ENCODE assay signal across 14 cellular contexts in the genomic region with DNA sequence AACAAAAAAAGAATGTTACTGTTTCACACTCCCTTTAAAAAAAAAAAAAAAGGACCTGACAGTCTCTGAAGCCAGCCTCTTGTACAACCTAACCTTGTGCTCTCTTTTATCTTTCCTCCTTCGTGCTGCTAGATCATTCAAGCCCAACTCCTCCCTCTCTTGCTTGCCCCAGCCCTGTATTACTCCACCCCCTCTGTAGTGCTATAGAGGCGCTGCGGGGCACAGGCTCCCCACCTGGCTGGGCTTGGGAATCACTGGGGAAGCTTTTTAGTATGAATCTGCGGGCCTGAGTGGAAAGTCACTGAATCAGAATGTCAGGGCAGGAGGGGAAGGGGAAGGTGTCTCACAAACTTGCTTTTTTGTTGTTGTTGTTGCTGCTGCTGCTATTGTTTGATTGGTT.
A peak's percentile ranks its signal among the peaks of the same experiment; 100 is the strongest.
DNase-seq lines count a peak whose midpoint lies in the region; ATAC-seq and TF ChIP-seq lines count a peak whose summit lies in the region.
"Had no signal": no experiment of that assay in that cellular context is flagged by ENCODE, and none has a peak within 500 bp of the region (broad histone marks: within the 10 kb centered on the region; RNA-seq: fewer than 3 reads in every experiment).

No MANE protein-coding gene starts in this region.

- DNase-seq in DND-41 (no peak), WTC11 (ENCODE audit: low spot score) (peak; percentile 75), iPS-NIHi7 (ENCODE audit: extremely low spot score) (peak; percentile 81), GM03348 (ENCODE audit: low spot score) (no peak)
- no peak for DNase-seq in stimulated activated naive B cell treated with anti-CD40 and anti-IgM and Interleukin-4, amounts not matched to agents 10 μg/mL and 1 μg/mL and 100 μg/mL, for 72 hours
- no peak for DNase-seq in NK-92 treated with Interleukin-12 subunit alpha and Interleukin-12 subunit beta, amount 100 ng/mL, for 24 hours (lab: John Stamatoyannopoulos, UW)
- DNase-seq: HCEC 1CT, NCI-H187 treated with DMSO at 0.1 percent for 48 hours, stomach had no signal

- no peaks in the 10 kb centered on the region for H3K36me3 ChIP-seq in DND-41 (ENCODE audit: insufficient read depth, low read length)
- peaks cover 5% of the 10 kb centered on the region; the same call in 1 of the 2 replicates for H3K36me3 ChIP-seq in HUES64 (ENCODE audit: insufficient read depth, low read length)
- H3K36me3 ChIP-seq: ascending aorta, stomach had no signal

- H3K4me1 Mint-ChIP-seq in WTC11: peaks cover 46% of the 10 kb centered on the region
- no peaks in the 10 kb centered on the region for H3K4me1 Mint-ChIP-seq in stimulated activated naive B cell treated with anti-CD40 and anti-IgM and Interleukin-4, amounts not matched to agents 10 μg/mL and 1 μg/mL and 100 μg/mL, for 72 hours

- H3K4me1 ChIP-seq in DND-41 (ENCODE audit: insufficient read depth, low read length) (no peaks in the 10 kb centered on the region), HUES64 (ENCODE audit: insufficient read depth, low read length) (peaks cover 37% of the 10 kb centered on the region)
- H3K4me1 ChIP-seq: ascending aorta, parathyroid adenoma, stomach had no signal

- peaks cover 29% of the 10 kb centered on the region for H3K36me3 Mint-ChIP-seq in WTC11
- peaks cover 0 to 4% of the 10 kb centered on the region in 2 donors for H3K36me3 Mint-ChIP-seq in stimulated activated naive B cell treated with anti-CD40 and anti-IgM and Interleukin-4, amounts not matched to agents 10 μg/mL and 1 μg/mL and 100 μg/mL, for 72 hours

- H3K27me3 ChIP-seq in DND-41 (ENCODE audit: insufficient read depth, low read length, poor library complexity) (peaks cover 5% of the 10 kb centered on the region), HUES64 (ENCODE audit: insufficient read depth, low read length) (no peaks in the 10 kb centered on the region)
- H3K27me3 ChIP-seq: ascending aorta had no signal

- H3K9me3 Mint-ChIP-seq in WTC11: peaks cover 37% of the 10 kb centered on the region
- peaks cover 11 to 16% of the 10 kb centered on the region in 2 donors for H3K9me3 Mint-ChIP-seq in stimulated activated naive B cell treated with anti-CD40 and anti-IgM and Interleukin-4, amounts not matched to agents 10 μg/mL and 1 μg/mL and 100 μg/mL, for 72 hours

- H3K9ac ChIP-seq in DND-41 (ENCODE audit: low read depth, low read length): no peak overlapping the region
- peak overlapping the region; percentile 40; the same call in 1 of the 2 replicates for H3K9ac ChIP-seq in HUES64 (ENCODE audit: low read depth, low read length)
- H3K9ac ChIP-seq: parathyroid adenoma had no signal

- H3K79me2 ChIP-seq in DND-41 (ENCODE audit: insufficient read depth, low read length): no peaks in the 10 kb centered on the region
- H3K79me2 ChIP-seq: parathyroid adenoma had no signal

- H3K4me3 Mint-ChIP-seq in WTC11: peak overlapping the region; percentile 47; the same call in 1 of the 2 replicates
- no peak overlapping the region for H3K4me3 Mint-ChIP-seq in stimulated activated naive B cell treated with anti-CD40 and anti-IgM and Interleukin-4, amounts not matched to agents 10 μg/mL and 1 μg/mL and 100 μg/mL, for 72 hours

- H3K4me3 ChIP-seq in DND-41 (ENCODE audit: low read depth in 1 of 2, low read length in 2 of 2) (no peak overlapping the region), HUES64 (ENCODE audit: low read length) (no peak overlapping the region)
- H3K4me3 ChIP-seq: ascending aorta, SK-N-MC, stomach had no signal

- no peaks in the 10 kb centered on the region for H4K20me1 ChIP-seq in DND-41 (ENCODE audit: insufficient read depth, low read length)

- CTCF ChIA-PET in WTC11 (lab: Charles Lee): interaction anchor here (0.9 to 1.2 kb wide), 3 partner anchors 49 to 350 kb away, joined by 3 read pairs; no protein-coding TSS in a partner anchor

- H3K4me2 ChIP-seq in DND-41 (ENCODE audit: insufficient read depth, low read length): no peak overlapping the region

- H3K9me3 ChIP-seq in DND-41 (ENCODE audit: insufficient read depth, low read length, severe bottlenecking) (peaks cover 26% of the 10 kb centered on the region), HUES64 (ENCODE audit: insufficient read depth, low read depth, low read length) (peaks cover 22% of the 10 kb centered on the region)

- no peak overlapping the region for H2AFZ ChIP-seq in DND-41 (ENCODE audit: low read depth, low read length)
- H2AFZ ChIP-seq: parathyroid adenoma had no signal

- H3K27ac ChIP-seq in DND-41 (ENCODE audit: low read length) (no peak overlapping the region), HUES64 (ENCODE audit: low read depth, low read length) (peak overlapping the region; percentile 88)
- H3K27ac ChIP-seq: ascending aorta, parathyroid adenoma, SK-N-MC, stomach had no signal

- 5% methylated on average over 4 of the region's 4 CpGs for WGBS in HUES64

- no peak for TF ChIP-seq CTCF in DND-41 (IDR thresholded peaks at IDR 0.05; ENCODE audit: borderline replicate concordance, extremely low read depth, low read length, poor library complexity, severe bottlenecking)
- no peak for TF ChIP-seq CTCF in WTC11 (IDR thresholded peaks at IDR 0.05)

- POLR2A ChIA-PET in WTC11 (lab: Charles Lee): no interaction called here

- H3K27ac Mint-ChIP-seq in WTC11: peak overlapping the region; percentile 88
- no peak overlapping the region for H3K27ac Mint-ChIP-seq in stimulated activated naive B cell treated with anti-CD40 and anti-IgM and Interleukin-4, amounts not matched to agents 10 μg/mL and 1 μg/mL and 100 μg/mL, for 72 hours

- peak; percentile 58; the same call in 2 of the 3 replicates for ATAC-seq in DND-41 (ENCODE audit: insufficient read depth, low read depth)
- ATAC-seq in WTC11: peak; percentile 97
- ATAC-seq in stimulated activated naive B cell treated with anti-CD40 and anti-IgM and Interleukin-4, amounts not matched to agents 10 μg/mL and 1 μg/mL and 100 μg/mL, for 72 hours (replicated peaks): no peak
- ATAC-seq in HG02852 (IDR thresholded peaks at IDR 0.05; ENCODE audit: unreplicated experiment): no peak

- no peaks in the 10 kb centered on the region for H3K27me3 Mint-ChIP-seq in WTC11 (ENCODE audit: low read depth)
- H3K27me3 Mint-ChIP-seq in stimulated activated naive B cell treated with anti-CD40 and anti-IgM and Interleukin-4, amounts not matched to agents 10 μg/mL and 1 μg/mL and 100 μg/mL, for 72 hours: peaks cover 0 to 13% of the 10 kb centered on the region in 2 donors

TF ChIP-seq in WTC11, 78 proteins besides CTCF, POLR2A, EP300 and RAD21:
- no peak for TF ChIP-seq NR1H2 (CRISPR knock-in tag; IDR thresholded peaks at IDR 0.05)
- TF ChIP-seq ZNF423 (CRISPR knock-in tag; IDR thresholded peaks at IDR 0.05): peak; percentile 66; the same call in 1 of the 2 replicates
- TF ChIP-seq TEAD1 (CRISPR knock-in tag; IDR thresholded peaks at IDR 0.05): 0 out of 2 replicates have a peak, but pooled peaks have one; percentile 9
- TF ChIP-seq FOXK1 (CRISPR knock-in tag; IDR thresholded peaks at IDR 0.05): no peak
- no peak for TF ChIP-seq CBFB (CRISPR knock-in tag; IDR thresholded peaks at IDR 0.05; ENCODE audit: low read depth)
- TF ChIP-seq, protein P1, sequence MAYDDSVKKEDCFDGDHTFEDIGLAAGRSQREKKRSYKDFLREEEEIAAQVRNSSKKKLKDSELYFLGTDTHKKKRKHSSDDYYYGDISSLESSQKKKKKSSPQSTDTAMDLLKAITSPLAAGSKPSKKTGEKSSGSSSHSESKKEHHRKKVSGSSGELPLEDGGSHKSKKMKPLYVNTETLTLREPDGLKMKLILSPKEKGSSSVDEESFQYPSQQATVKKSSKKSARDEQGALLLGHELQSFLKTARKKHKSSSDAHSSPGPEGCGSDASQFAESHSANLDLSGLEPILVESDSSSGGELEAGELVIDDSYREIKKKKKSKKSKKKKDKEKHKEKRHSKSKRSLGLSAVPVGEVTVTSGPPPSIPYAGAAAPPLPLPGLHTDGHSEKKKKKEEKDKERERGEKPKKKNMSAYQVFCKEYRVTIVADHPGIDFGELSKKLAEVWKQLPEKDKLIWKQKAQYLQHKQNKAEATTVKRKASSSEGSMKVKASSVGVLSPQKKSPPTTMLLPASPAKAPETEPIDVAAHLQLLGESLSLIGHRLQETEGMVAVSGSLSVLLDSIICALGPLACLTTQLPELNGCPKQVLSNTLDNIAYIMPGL (CRISPR knock-in tag; IDR thresholded peaks at IDR 0.05): no peak
- TF ChIP-seq ZNF121 (CRISPR knock-in tag; IDR thresholded peaks at IDR 0.05): no peak
TF ChIP-seq in WTC11: peak in this region for 2.

Comparison
In these comparisons a context has a peak if more than half of its experiments do, and no peak if none do; other contexts are left out.
1. ATAC-seq: peak in DND-41 (single experiment) and WTC11 (single experiment); none in stimulated activated naive B cell treated with anti-CD40 and anti-IgM and Interleukin-4, amounts not matched to agents 10 μg/mL and 1 μg/mL and 100 μg/mL, for 72 hours (0 of 2) and HG02852 (single experiment).
2. DNase-seq: peak in WTC11 (single experiment) and iPS-NIHi7 (single experiment); none in DND-41 (single experiment), stimulated activated naive B cell treated with anti-CD40 and anti-IgM and Interleukin-4, amounts not matched to agents 10 μg/mL and 1 μg/mL and 100 μg/mL, for 72 hours (single experiment), NK-92 treated with Interleukin-12 subunit alpha and Interleukin-12 subunit beta, amount 100 ng/mL, for 24 hours (single experiment) and GM03348 (single experiment).